ENCODE assay signal across 23 cellular contexts in genomic region chr2:231034291-231034882, GRCh38. TPM values are rescaled to one million over a fixed set of nuclear protein-coding genes. Genes with fewer than 3 reads are reported as not detected.
A peak's percentile ranks its signal among the peaks of the same experiment; 100 is the strongest.
DNase-seq lines count a peak whose midpoint lies in the region; ATAC-seq and TF ChIP-seq lines count a peak whose summit lies in the region.
"Had no signal": no experiment of that assay in that cellular context is flagged by ENCODE, and none has a peak within 500 bp of the region (broad histone marks: within the 10 kb centered on the region; RNA-seq: fewer than 3 reads in every experiment).

No MANE protein-coding gene starts in this region.

- POLR2A ChIA-PET in OCI-LY7 (lab: Charles Lee): no interaction called here

- CTCF ChIA-PET in OCI-LY7 (lab: Charles Lee; ENCODE audit: unreplicated experiment): no interaction called here

- H3K27me3 Mint-ChIP-seq in neural progenitor cell (ENCODE audit: insufficient read depth, low read depth): peaks cover 34% of the 10 kb centered on the region

- H3K4me3 Mint-ChIP-seq in neural progenitor cell: no peak overlapping the region
- H3K4me3 Mint-ChIP-seq: activated CD8-positive, alpha-beta memory T cell treated with anti-CD3 and anti-CD28 coated beads, Interleukin-2, amount 10 ng/mL, durations not matched to agents 7 days and 5 days; GM23338; nephron progenitor cell had no signal

- H4K20me1 ChIP-seq in OCI-LY7 (ENCODE audit: insufficient read depth, low read length) (no peaks in the 10 kb centered on the region), neural progenitor cell (ENCODE audit: low read depth) (no peaks in the 10 kb centered on the region)

- H3K79me2 ChIP-seq in OCI-LY7 (ENCODE audit: insufficient read depth, low read depth, low read length): no peaks in the 10 kb centered on the region
- H3K79me2 ChIP-seq in neural progenitor cell (ENCODE audit: low read depth): no peaks in the 10 kb centered on the region

- ATAC-seq in HG02852 (IDR thresholded peaks at IDR 0.05; ENCODE audit: unreplicated experiment): no peak
- ATAC-seq: activated CD8-positive, alpha-beta memory T cell treated with anti-CD3 and anti-CD28 coated beads, Interleukin-2, amount 10 ng/mL, durations not matched to agents 7 days and 5 days; GM23338; sciatic nerve had no signal

- H3K4me2 ChIP-seq in OCI-LY7 (ENCODE audit: low read length) (peak overlapping the region; percentile 33), neural progenitor cell (no peak overlapping the region)
- H3K4me2 ChIP-seq: GM23338 had no signal

- no peaks in the 10 kb centered on the region for H3K27me3 ChIP-seq in liver (ENCODE audit: control insufficient read depth in 4 of 4, insufficient read depth in 4 of 4, low read length in 3 of 4)
- peaks cover 71% of the 10 kb centered on the region for H3K27me3 ChIP-seq in neural progenitor cell
- H3K27me3 ChIP-seq: vagina had no signal

- in situ Hi-C loops in KBM-7 (cut with MboI; ENCODE audit: low pct_unique_long_range_greater_than_20kb, low sequenced_read_pairs): no loop called here

- no peak overlapping the region for H3K27ac ChIP-seq in OCI-LY7 (ENCODE audit: low read depth, low read length, poor library complexity, severe bottlenecking)
- peak overlapping the region; percentile 71 to 80 for H3K27ac ChIP-seq in liver (ENCODE audit: low read depth in 1 of 2, low read length in 2 of 2)
- no peak overlapping the region for H3K27ac ChIP-seq in neural progenitor cell
- H3K27ac ChIP-seq: vagina had no signal

- intact Hi-C loops in OCI-LY7 (cut with micrococcal nuclease; ENCODE audit: unreplicated experiment): no loop called here

- H3K36me3 ChIP-seq in OCI-LY7 (ENCODE audit: insufficient read depth, low read length): no peaks in the 10 kb centered on the region
- no peaks in the 10 kb centered on the region for H3K36me3 ChIP-seq in liver (ENCODE audit: control insufficient read depth in 4 of 4, insufficient read depth in 3 of 4, low read depth in 1 of 4, low read length in 3 of 4)
- H3K36me3 ChIP-seq in neural progenitor cell: no peaks in the 10 kb centered on the region
- H3K36me3 ChIP-seq: vagina had no signal

- H3K9ac ChIP-seq in liver (ENCODE audit: low read depth in 1 of 2, low read length in 2 of 2) (peak overlapping the region in 1 of 2 donors; percentile 11), neural progenitor cell (no peak overlapping the region)

- TF ChIP-seq CTCF in OCI-LY7 (conservative IDR thresholded peaks at IDR 0.05; ENCODE audit: low read length): no peak
- TF ChIP-seq CTCF in liver (IDR thresholded peaks at IDR 0.05; ENCODE audit: low read depth, low read length, missing input control): no peak
- TF ChIP-seq CTCF in neural progenitor cell (IDR thresholded peaks at IDR 0.05): no peak

- H2AFZ ChIP-seq in OCI-LY7 (ENCODE audit: low read length) (no peak overlapping the region), neural progenitor cell (replicated peaks) (no peak overlapping the region)
- H2AFZ ChIP-seq: GM23338 had no signal

- H3K9me3 Mint-ChIP-seq in neural progenitor cell: no peaks in the 10 kb centered on the region
- H3K9me3 Mint-ChIP-seq: GM23338, nephron progenitor cell had no signal

- DNase-seq in KBM-7 (peak; percentile 73), OCI-LY7 (ENCODE audit: low spot score) (peak; percentile 35), neural progenitor cell (ENCODE audit: low spot score) (no peak), NCI-H2227 treated with DMSO at 0.1 percent for 48 hours (lab: John Stamatoyannopoulos, UW) (no peak)
- DNase-seq in stimulated activated CD4-positive, alpha-beta T cell treated with anti-CD3 and anti-CD28 coated beads, Interleukin-4, amount 100 ng/mL, for 1 hour: no peak
- DNase-seq: activated CD4-positive, alpha-beta T cell treated with anti-CD3 and anti-CD28 coated beads for 48 hours; activated CD8-positive, alpha-beta memory T cell treated with anti-CD3 and anti-CD28 coated beads, Interleukin-2, amount 10 ng/mL, durations not matched to agents 7 days and 5 days; activated naive CD4-positive, alpha-beta T cell treated with anti-CD3 and anti-CD28 coated beads, Interleukin-2, amount 50 U/mL, for 16 hours; anterior cingulate cortex; dermis blood vessel endothelial cell; DND-41; glutamatergic neuron; MM.1S; NCI-H1694 treated with DMSO at 0.1 percent for 48 hours; NCI-H69; nephron progenitor cell; SHP77 treated with DMSO at 0.1 percent for 48 hours had no signal

- H3F3A ChIP-seq in neural progenitor cell (ENCODE audit: low read depth): peaks cover 14% of the 10 kb centered on the region

- no peaks in the 10 kb centered on the region for H3K9me2 ChIP-seq in OCI-LY7 (ENCODE audit: insufficient read depth, low read length)

- peaks cover 13% of the 10 kb centered on the region for H3K4me1 ChIP-seq in OCI-LY7 (ENCODE audit: insufficient read depth, low read length, poor library complexity, severe bottlenecking)
- peaks cover 7 to 39% (median 35%) of the 10 kb centered on the region in 4 donors for H3K4me1 ChIP-seq in liver (ENCODE audit: control insufficient read depth in 4 of 4, insufficient read depth in 4 of 4, low read length in 3 of 4)
- no peaks in the 10 kb centered on the region for H3K4me1 ChIP-seq in neural progenitor cell
- H3K4me1 ChIP-seq: vagina had no signal

- TF ChIP-seq RAD21 in liver (IDR thresholded peaks at IDR 0.05): no peak

- WGBS in liver: 6% methylated on average over 4 of the region's 4 CpGs

- H3K36me3 Mint-ChIP-seq in neural progenitor cell: no peaks in the 10 kb centered on the region
- H3K36me3 Mint-ChIP-seq: activated CD8-positive, alpha-beta memory T cell treated with anti-CD3 and anti-CD28 coated beads, Interleukin-2, amount 10 ng/mL, durations not matched to agents 7 days and 5 days had no signal

- no TSS peak for BruUV-seq in OCI-LY7 (replicated peaks; lab: Mats Ljungman, UMichigan)

- H3K9me3 ChIP-seq in OCI-LY7 (ENCODE audit: low read length): no peaks in the 10 kb centered on the region
- H3K9me3 ChIP-seq in liver (ENCODE audit: control insufficient read depth in 4 of 4, low read length in 3 of 4): no peaks in the 10 kb centered on the region
- no peaks in the 10 kb centered on the region for H3K9me3 ChIP-seq in neural progenitor cell (ENCODE audit: low read depth)
- H3K9me3 ChIP-seq: vagina had no signal

- H3K27ac Mint-ChIP-seq in neural progenitor cell: no peak overlapping the region
- H3K27ac Mint-ChIP-seq: activated CD8-positive, alpha-beta memory T cell treated with anti-CD3 and anti-CD28 coated beads, Interleukin-2, amount 10 ng/mL, durations not matched to agents 7 days and 5 days; GM23338; nephron progenitor cell had no signal

- no peak overlapping the region for H3K4me3 ChIP-seq in OCI-LY7 (ENCODE audit: low read depth, low read length, poor library complexity, severe bottlenecking)
- H3K4me3 ChIP-seq in liver (ENCODE audit: low read depth in 1 of 3, low read length in 3 of 3): no peak overlapping the region
- H3K4me3 ChIP-seq in neural progenitor cell: no peak overlapping the region
- H3K4me3 ChIP-seq: GM23338, vagina had no signal

- peaks cover 7% of the 10 kb centered on the region for H3K4me1 Mint-ChIP-seq in neural progenitor cell

TF ChIP-seq in liver, 16 proteins besides CTCF, POLR2A, EP300 and RAD21 (continues in another document):
- no peak for TF ChIP-seq ATF3 (IDR thresholded peaks at IDR 0.05)
- TF ChIP-seq HNF4A (conservative IDR thresholded peaks at IDR 0.05): peak; percentile 87 to 89
- peak; percentile 27 for TF ChIP-seq YY1 (IDR thresholded peaks at IDR 0.05)
- peak; percentile 62 to 80 for TF ChIP-seq RXRA (IDR thresholded peaks at IDR 0.05)
- peak; percentile 54 for TF ChIP-seq FOXA1 (IDR thresholded peaks at IDR 0.05)
- no peak for TF ChIP-seq NR2F2 (IDR thresholded peaks at IDR 0.05)
- TF ChIP-seq SP1 (IDR thresholded peaks at IDR 0.05): peak; percentile 84
- TF ChIP-seq ZBTB33 (IDR thresholded peaks at IDR 0.05): peak; percentile 26
- peak; percentile 16 to 61 for TF ChIP-seq JUND (IDR thresholded peaks at IDR 0.05)
- TF ChIP-seq GABPA (IDR thresholded peaks at IDR 0.05 in 1 of 2, conservative IDR thresholded peaks at IDR 0.05 in 1 of 2): peak in 1 of 2 donors; percentile 37
- peak in 1 of 2 donors; percentile 31 for TF ChIP-seq EGR1 (IDR thresholded peaks at IDR 0.05; ENCODE audit: low read depth in 2 of 2)

RNA-seq across cellular contexts. Expression of gene C2orf72, which starts 2.9 kb away (rescaled TPM):
- not detected in 2 replicates for total RNA-seq in OCI-LY7 (2014; rRNA removed; shearing (Covaris generic))
- total RNA-seq in OCI-LY7 (2022) (not detected in 2 replicates), liver (100 to 1,000 TPM in 1 of 2 donors, 10 to 100 TPM in 1; 74.8 to 141 TPM), neural progenitor cell (ENCODE audit: low replicate concordance) (2.4 TPM in 2 replicates)
- 10 to 100 TPM; 33.2 to 94.9 TPM for polyA plus RNA-seq in liver

RNA-seq across cellular contexts. Expression of gene PSMD1, which starts 22.3 kb away (rescaled TPM):
- total RNA-seq in OCI-LY7 (2014; rRNA removed; shearing (Covaris generic)): 60.5 and 74.5 TPM in 2 replicates
- 81.2 and 105 TPM in 2 replicates for total RNA-seq in OCI-LY7 (2022)
- total RNA-seq in liver: 10 to 100 TPM; 64.9 to 83.3 TPM
- polyA plus RNA-seq in liver: 10 to 100 TPM; 31.7 to 71.3 TPM
- 101 and 132 TPM in 2 replicates for total RNA-seq in neural progenitor cell (ENCODE audit: low replicate concordance)

RNA-seq across cellular contexts. Expression of gene SPATA3, which starts 38.5 kb away (rescaled TPM):
- total RNA-seq in OCI-LY7 (2014; rRNA removed; shearing (Covaris generic)): not detected in 2 replicates
- total RNA-seq in OCI-LY7 (2022) (not detected in 2 replicates), liver (not detected), neural progenitor cell (ENCODE audit: low replicate concordance) (not detected in 2 replicates)
- not detected for polyA plus RNA-seq in liver
- total RNA-seq: cardiac septum, dermis blood vessel endothelial cell, GM23338, sciatic nerve, vagina had no signal
- polyA plus RNA-seq: GM23338 had no signal

Comparison
In these comparisons a context has a peak if more than half of its experiments do, and no peak if none do; other contexts are left out.
1. DNase-seq: peak in KBM-7 (single experiment) and OCI-LY7 (single experiment); none in neural progenitor cell (single experiment), stimulated activated CD4-positive, alpha-beta T cell treated with anti-CD3 and anti-CD28 coated beads, Interleukin-4, amount 100 ng/mL, for 1 hour (single experiment) and NCI-H2227 treated with DMSO at 0.1 percent for 48 hours (single experiment).
2. H3K27ac ChIP-seq: peak in liver (2 of 2); none in OCI-LY7 (single experiment) and neural progenitor cell (single experiment).
3. RNA of gene C2orf72, which starts 2.9 kb away (total RNA-seq): 74.8 to 141 TPM in liver; 2.4 TPM in neural progenitor cell and not detected in OCI-LY7; every median in the first group is over 10 times any median in the second.